Comparison of ENCODE assay signal across 8 cellular contexts in genomic region chr11:64778223-64778472, GRCh38. TPM values are rescaled to one million over a fixed set of nuclear protein-coding genes. Genes with fewer than 3 reads are reported as not detected.
A peak's percentile ranks its signal among the peaks of the same experiment; 100 is the strongest.
DNase-seq lines count a peak whose midpoint lies in the region; TF ChIP-seq lines count a peak whose summit lies in the region.

No MANE protein-coding gene starts in this region.

- no peaks in the 10 kb centered on the region for H3K9me3 Mint-ChIP-seq in HFFc6
- H3K9me3 Mint-ChIP-seq in activated T-helper 2 cell treated with anti-CD3 and anti-CD28 coated beads, Interferon-gamma antibody, Interleukin-2, Interleukin-4, amounts not matched to agents 10 μg/mL and 5 μg/mL and 100 μg/mL, durations not matched to agents 14 hours and 24 hours and 36 hours: no peaks in the 10 kb centered on the region

- in situ Hi-C loops in transverse colon (cut with MboI; ENCODE audit: low pct_ligation_motif_present in 1 of 4, low pct_unique_long_range_greater_than_20kb in 1 of 4, low sequenced_read_pairs in 3 of 4): no loop called here

- WGBS in transverse colon (ENCODE audit: low coverage in 1 of 2), 2 donors: 0% methylated on average over 18 of the region's 28 CpGs; no CpG with 5 or more reads in 1 of the 2 donors

- H3K27me3 ChIP-seq in BE2C (no peaks in the 10 kb centered on the region), layer of hippocampus (ENCODE audit: control insufficient read depth, insufficient read depth, low read length) (no peaks in the 10 kb centered on the region), transverse colon (no peaks in the 10 kb centered on the region)

- no peaks in the 10 kb centered on the region for H3K9me3 ChIP-seq in BE2C
- no peaks in the 10 kb centered on the region for H3K9me3 ChIP-seq in transverse colon

- H3K4me3 ChIP-seq in BE2C (ENCODE audit: low read depth, low read length) (peak overlapping the region; percentile 60), transverse colon (peak overlapping the region; percentile 94 to 99 (median 99))

- peaks cover 35% of the 10 kb centered on the region for H3K4me1 Mint-ChIP-seq in HFFc6 (ENCODE audit: low read depth)
- H3K4me1 Mint-ChIP-seq in activated T-helper 2 cell treated with anti-CD3 and anti-CD28 coated beads, Interferon-gamma antibody, Interleukin-2, Interleukin-4, amounts not matched to agents 10 μg/mL and 5 μg/mL and 100 μg/mL, durations not matched to agents 14 hours and 24 hours and 36 hours (ENCODE audit: low read depth): peaks cover 52% of the 10 kb centered on the region

- no peak for TF ChIP-seq POLR2A in transverse colon (IDR thresholded peaks at IDR 0.05)

- DNase-seq in BE2C (no peak), HFFc6 (no peak), transverse colon (no peak), HCEC 1CT (no peak), NCI-H748 treated with DMSO at 0.1 percent for 48 hours (lab: John Stamatoyannopoulos, UW) (no peak)
- no peak for DNase-seq in activated T-helper 2 cell treated with anti-CD3 and anti-CD28 coated beads, Interferon-gamma antibody, Interleukin-2, Interleukin-4, amounts not matched to agents 10 μg/mL and 5 μg/mL and 100 μg/mL, durations not matched to agents 14 hours and 24 hours and 36 hours (ENCODE audit: low spot score)
- no peak for DNase-seq in NK-92 treated with Interleukin-12 subunit alpha and Interleukin-12 subunit beta, amount 100 ng/mL, for 24 hours (lab: John Stamatoyannopoulos, UW)

- intact Hi-C loops in activated T-helper 2 cell treated with anti-CD3 and anti-CD28 coated beads, Interferon-gamma antibody, Interleukin-2, Interleukin-4, amounts not matched to agents 10 μg/mL and 5 μg/mL and 100 μg/mL, durations not matched to agents 14 hours and 24 hours and 36 hours (cut with micrococcal nuclease): loop anchor here (1.0 to 10.0 kb wide), 4 partner anchors 25 to 473 kb away; partner anchors contain the start of genes ATG2A, ESRRA, MAP4K2 and RASGRP2
- intact Hi-C loops in transverse colon (cut with DNase I; ENCODE audit: low total_unique reads): no loop called here

- H3K36me3 ChIP-seq in BE2C: peaks cover 44% of the 10 kb centered on the region
- H3K36me3 ChIP-seq in transverse colon: peaks cover 0 to 35% (median 17%) of the 10 kb centered on the region in 4 donors

- H3K27ac Mint-ChIP-seq in HFFc6: peak overlapping the region; percentile 98
- H3K27ac Mint-ChIP-seq in activated T-helper 2 cell treated with anti-CD3 and anti-CD28 coated beads, Interferon-gamma antibody, Interleukin-2, Interleukin-4, amounts not matched to agents 10 μg/mL and 5 μg/mL and 100 μg/mL, durations not matched to agents 14 hours and 24 hours and 36 hours: peak overlapping the region; percentile 99

- H3K4me3 Mint-ChIP-seq in HFFc6: peak overlapping the region; percentile 95
- H3K4me3 Mint-ChIP-seq in activated T-helper 2 cell treated with anti-CD3 and anti-CD28 coated beads, Interferon-gamma antibody, Interleukin-2, Interleukin-4, amounts not matched to agents 10 μg/mL and 5 μg/mL and 100 μg/mL, durations not matched to agents 14 hours and 24 hours and 36 hours (ENCODE audit: low read depth): peak overlapping the region; percentile 64

- H3K27me3 Mint-ChIP-seq in HFFc6 (ENCODE audit: insufficient read depth): peaks cover 8% of the 10 kb centered on the region
- no peaks in the 10 kb centered on the region for H3K27me3 Mint-ChIP-seq in activated T-helper 2 cell treated with anti-CD3 and anti-CD28 coated beads, Interferon-gamma antibody, Interleukin-2, Interleukin-4, amounts not matched to agents 10 μg/mL and 5 μg/mL and 100 μg/mL, durations not matched to agents 14 hours and 24 hours and 36 hours (ENCODE audit: low read depth)

- H3K27ac ChIP-seq in layer of hippocampus (ENCODE audit: low read depth, low read length): peak overlapping the region; percentile 97
- H3K27ac ChIP-seq in transverse colon: peak overlapping the region; percentile 99 to 100 (median 100)

- TF ChIP-seq EP300 in transverse colon (IDR thresholded peaks at IDR 0.05; ENCODE audit: low read depth): no peak

- no peaks in the 10 kb centered on the region; the same call in 1 of the 2 replicates for H3K4me1 ChIP-seq in BE2C
- peaks cover 15 to 55% (median 24%) of the 10 kb centered on the region in 4 donors for H3K4me1 ChIP-seq in transverse colon

- TF ChIP-seq CTCF in BE2C (IDR thresholded peaks at IDR 0.05; ENCODE audit: low read depth, low read length): no peak
- no peak for TF ChIP-seq CTCF in HFFc6 (IDR thresholded peaks at IDR 0.05)
- no peak for TF ChIP-seq CTCF in transverse colon (IDR thresholded peaks at IDR 0.05)

- peaks cover 38% of the 10 kb centered on the region for H3K36me3 Mint-ChIP-seq in HFFc6 (ENCODE audit: low read depth)
- H3K36me3 Mint-ChIP-seq in activated T-helper 2 cell treated with anti-CD3 and anti-CD28 coated beads, Interferon-gamma antibody, Interleukin-2, Interleukin-4, amounts not matched to agents 10 μg/mL and 5 μg/mL and 100 μg/mL, durations not matched to agents 14 hours and 24 hours and 36 hours (ENCODE audit: low read depth): peaks cover 52% of the 10 kb centered on the region

RNA-seq across cellular contexts. Expression of gene SF1, which starts 0.2 kb away (rescaled TPM):
- 276 TPM for polyA plus RNA-seq in BE2C (2012; ENCODE audit: insufficient read depth, insufficient read length, low read depth)
- total RNA-seq in HFFc6 (2021; fragmentation: NEBNext Ultra II Directional; extraction: Animal tissue kit (Norgen Biotek cat#: 25700)): 100 to 1,000 TPM; 195 to 244 (median 208) TPM
- total RNA-seq in activated T-helper 2 cell treated with anti-CD3 and anti-CD28 coated beads, Interferon-gamma antibody, Interleukin-2, Interleukin-4, amounts not matched to agents 10 μg/mL and 5 μg/mL and 100 μg/mL, durations not matched to agents 14 hours and 24 hours and 36 hours: 460 and 461 TPM in 2 replicates
- total RNA-seq in transverse colon: 100 to 1,000 TPM; 196 to 458 (median 377) TPM

RNA-seq across cellular contexts. Expression of gene PYGM, which starts 18.4 kb away (rescaled TPM):
- polyA plus RNA-seq in BE2C (2012; ENCODE audit: insufficient read depth, insufficient read length, low read depth): 3.9 TPM
- under 1 TPM in 4 of 6 experiments, not detected in 2; 0.11 to 0.21 (median 0.13) TPM for total RNA-seq in HFFc6 (2021; fragmentation: NEBNext Ultra II Directional; extraction: Animal tissue kit (Norgen Biotek cat#: 25700))
- 1.9 and 2.0 TPM in 2 replicates for total RNA-seq in activated T-helper 2 cell treated with anti-CD3 and anti-CD28 coated beads, Interferon-gamma antibody, Interleukin-2, Interleukin-4, amounts not matched to agents 10 μg/mL and 5 μg/mL and 100 μg/mL, durations not matched to agents 14 hours and 24 hours and 36 hours
- total RNA-seq in transverse colon: 1 to 10 TPM; 1.2 to 7.9 (median 2.2) TPM

RNA-seq across cellular contexts. Expression of gene MAP4K2, which starts 24.9 kb away (rescaled TPM):
- 12.6 TPM for polyA plus RNA-seq in BE2C (2012; ENCODE audit: insufficient read depth, insufficient read length, low read depth)
- total RNA-seq in HFFc6 (2021; fragmentation: NEBNext Ultra II Directional; extraction: Animal tissue kit (Norgen Biotek cat#: 25700)): 10 to 100 TPM; 18.0 to 21.6 (median 20.9) TPM
- total RNA-seq in activated T-helper 2 cell treated with anti-CD3 and anti-CD28 coated beads, Interferon-gamma antibody, Interleukin-2, Interleukin-4, amounts not matched to agents 10 μg/mL and 5 μg/mL and 100 μg/mL, durations not matched to agents 14 hours and 24 hours and 36 hours: 72.1 and 77.5 TPM in 2 replicates
- 100 to 1,000 TPM in 2 of 4 donors, 10 to 100 TPM in 2; 10.1 to 369 (median 90.9) TPM for total RNA-seq in transverse colon

RNA-seq across cellular contexts. Expression of gene MEN1, which starts 32.2 kb away (rescaled TPM):
- polyA plus RNA-seq in BE2C (2012; ENCODE audit: insufficient read depth, insufficient read length, low read depth): 45.7 TPM
- total RNA-seq in HFFc6 (2021; fragmentation: NEBNext Ultra II Directional; extraction: Animal tissue kit (Norgen Biotek cat#: 25700)): 10 to 100 TPM; 23.9 to 35.5 (median 26.9) TPM
- 46.2 and 47.2 TPM in 2 replicates for total RNA-seq in activated T-helper 2 cell treated with anti-CD3 and anti-CD28 coated beads, Interferon-gamma antibody, Interleukin-2, Interleukin-4, amounts not matched to agents 10 μg/mL and 5 μg/mL and 100 μg/mL, durations not matched to agents 14 hours and 24 hours and 36 hours
- total RNA-seq in transverse colon: 10 to 100 TPM; 19.5 to 30.3 (median 25.4) TPM

RNA-seq across cellular contexts. Expression of gene RASGRP2, which starts 34.2 kb away (rescaled TPM):
- polyA plus RNA-seq in BE2C (2012; ENCODE audit: insufficient read depth, insufficient read length, low read depth): 5.8 TPM
- under 1 TPM in 4 of 6 experiments, not detected in 2; 0.43 to 0.68 (median 0.48) TPM for total RNA-seq in HFFc6 (2021; fragmentation: NEBNext Ultra II Directional; extraction: Animal tissue kit (Norgen Biotek cat#: 25700))
- 19.6 and 20.9 TPM in 2 replicates for total RNA-seq in activated T-helper 2 cell treated with anti-CD3 and anti-CD28 coated beads, Interferon-gamma antibody, Interleukin-2, Interleukin-4, amounts not matched to agents 10 μg/mL and 5 μg/mL and 100 μg/mL, durations not matched to agents 14 hours and 24 hours and 36 hours
- total RNA-seq in transverse colon: 10 to 100 TPM; 12.1 to 24.3 (median 17.3) TPM
